In the genomic region with DNA sequence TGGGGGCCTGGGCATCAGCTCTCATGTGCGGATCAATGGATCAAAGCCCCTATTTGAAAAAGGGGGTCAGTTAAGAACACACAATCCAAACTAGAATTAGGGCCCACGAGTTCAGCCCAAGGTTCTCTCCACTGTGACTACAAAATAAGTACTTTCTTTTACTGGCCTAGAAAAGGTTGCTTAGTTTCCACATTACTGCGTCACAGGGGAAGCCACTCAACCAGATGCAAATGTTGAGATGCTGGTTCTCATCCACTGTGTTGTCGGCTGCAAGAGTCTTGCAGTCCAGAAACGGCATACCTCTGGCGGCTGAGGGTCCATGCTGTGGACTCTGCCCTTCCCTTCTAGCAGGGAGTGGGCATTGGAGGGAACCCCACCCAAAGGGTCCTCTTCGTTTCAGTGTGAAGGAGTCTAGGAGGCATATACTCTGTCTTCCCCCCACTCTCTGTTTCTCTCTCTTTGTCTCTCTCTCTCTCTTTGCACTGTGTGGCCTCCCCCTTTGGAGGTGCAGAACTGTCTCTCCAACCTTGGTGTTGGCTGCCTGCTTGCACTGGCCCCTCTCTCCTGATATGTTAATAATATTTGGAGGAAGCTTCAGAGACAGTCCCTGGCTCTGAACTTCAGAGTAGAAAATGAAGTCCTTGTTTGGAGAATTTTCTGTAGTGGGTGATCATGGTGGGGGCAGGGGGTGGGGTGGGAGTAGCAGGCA, we compare ENCODE assay signal across 10 cellular contexts.
DNase-seq lines count a peak whose midpoint lies in the region; ATAC-seq, FAIRE-seq and TF ChIP-seq lines count a peak whose summit lies in the region.
"Had no signal": no experiment of that assay in that cellular context is flagged by ENCODE, and none has a peak within 500 bp of the region (broad histone marks: within the 10 kb centered on the region; RNA-seq: fewer than 3 reads in every experiment).

No MANE protein-coding gene starts in this region.

- H3K27ac ChIP-seq in endothelial cell of umbilical vein (ENCODE audit: insufficient read depth, low read depth, low read length) (peak overlapping the region; percentile 83), mucosa of rectum (ENCODE audit: low read depth in 2 of 2, low read length in 2 of 2) (peak overlapping the region; percentile 60 to 64), substantia nigra (ENCODE audit: low read depth, low read length, poor library complexity, severe bottlenecking) (peak overlapping the region; percentile 8), Karpas-422 (ENCODE audit: low read length) (no peak overlapping the region)

- H3K4me2 ChIP-seq in endothelial cell of umbilical vein (ENCODE audit: insufficient read depth, low read length): no peak overlapping the region
- H3K4me2 ChIP-seq in Karpas-422 (ENCODE audit: low read depth, low read length, poor library complexity, severe bottlenecking): no peak overlapping the region

- H3K9ac ChIP-seq in endothelial cell of umbilical vein (replicated peaks; ENCODE audit: extremely low read depth, insufficient read depth, low read length): no peak overlapping the region
- peak overlapping the region in 1 of 2 donors; percentile 36 for H3K9ac ChIP-seq in mucosa of rectum (ENCODE audit: low read depth in 1 of 2, low read length in 2 of 2)
- H3K9ac ChIP-seq in Karpas-422 (ENCODE audit: low read length): no peak overlapping the region

- 72 to 78% methylated on average over 7 of the region's 7 CpGs for WGBS in lower leg skin, 2 donors

- H3K9me2 ChIP-seq in Karpas-422 (replicated peaks; ENCODE audit: insufficient read depth, low read length): no peaks in the 10 kb centered on the region

- H2AFZ ChIP-seq in endothelial cell of umbilical vein (ENCODE audit: low read depth, low read length) (no peak overlapping the region), Karpas-422 (ENCODE audit: low read length) (no peak overlapping the region)

- intact Hi-C loops in endothelial cell of umbilical vein (cut with micrococcal nuclease): no loop called here
- intact Hi-C loops in lower leg skin (cut with DNase I; ENCODE audit: low total_unique reads): no loop called here

- no peak for FAIRE-seq in endothelial cell of umbilical vein (lab: Jason Lieb, UNC)

- CTCF ChIA-PET in endothelial cell of umbilical vein (lab: Charles Lee): interaction anchor here (1.0 to 2.2 kb wide), 15 partner anchors 14 to 302 kb away, joined by 3 to 31 read pairs (median 5); a partner anchor contains a TSS

- no peaks in the 10 kb centered on the region for H3K9me3 ChIP-seq in endothelial cell of umbilical vein (replicated peaks; ENCODE audit: control insufficient read depth, insufficient read depth, low read length)
- no peaks in the 10 kb centered on the region for H3K9me3 ChIP-seq in mucosa of rectum (ENCODE audit: control insufficient read depth in 2 of 2, low read length in 2 of 2)
- no peaks in the 10 kb centered on the region for H3K9me3 ChIP-seq in Karpas-422 (ENCODE audit: low read length)

- no peaks in the 10 kb centered on the region for H3K9me1 ChIP-seq in endothelial cell of umbilical vein (replicated peaks; ENCODE audit: control insufficient read depth, extremely low read depth, insufficient read depth, low read length)

- POLR2A ChIA-PET in endothelial cell of umbilical vein (lab: Charles Lee): interaction anchor here (1.8 kb wide), 1 partner anchor 23 kb away, joined by 9 read pairs; no protein-coding TSS in a partner anchor

- BruUV-seq in endothelial cell of umbilical vein (replicated peaks; lab: Mats Ljungman, UMichigan): no TSS peak

- dilution Hi-C loops in endothelial cell of umbilical vein (cut with MboI; ENCODE audit: extremely low pct_ligation_motif_present, low sequenced_read_pairs): no loop called here

- H4K20me1 ChIP-seq in endothelial cell of umbilical vein (replicated peaks; ENCODE audit: control insufficient read depth, extremely low read depth, insufficient read depth, low read length) (no peaks in the 10 kb centered on the region), Karpas-422 (ENCODE audit: insufficient read depth, low read depth, low read length) (no peaks in the 10 kb centered on the region)

- no peaks in the 10 kb centered on the region for H3K27me3 ChIP-seq in endothelial cell of umbilical vein (ENCODE audit: control insufficient read depth in 2 of 2, insufficient read depth in 2 of 2, low read length in 2 of 2)
- H3K27me3 ChIP-seq in mucosa of rectum (ENCODE audit: control insufficient read depth in 2 of 2, insufficient read depth in 2 of 2, low read length in 2 of 2): no peaks in the 10 kb centered on the region
- H3K27me3 ChIP-seq in Karpas-422 (ENCODE audit: low read length): no peaks in the 10 kb centered on the region

- peak; percentile 66 for ATAC-seq in HG02884 (IDR thresholded peaks at IDR 0.05; ENCODE audit: unreplicated experiment)

- TF ChIP-seq POLR2A in endothelial cell of umbilical vein (IDR thresholded peaks at IDR 0.05; ENCODE audit: low read depth, low read length) (no peak), lower leg skin (IDR thresholded peaks at IDR 0.05) (no peak)

- no peaks in the 10 kb centered on the region for H3K36me3 ChIP-seq in endothelial cell of umbilical vein (ENCODE audit: control insufficient read depth in 2 of 2, extremely low read depth in 1 of 2, insufficient read depth in 2 of 2, low read length in 2 of 2)
- no peaks in the 10 kb centered on the region for H3K36me3 ChIP-seq in mucosa of rectum (ENCODE audit: control insufficient read depth in 2 of 2, insufficient read depth in 2 of 2, low read length in 2 of 2)
- H3K36me3 ChIP-seq in Karpas-422 (ENCODE audit: insufficient read depth, low read length): no peaks in the 10 kb centered on the region

- H3K4me1 ChIP-seq in endothelial cell of umbilical vein (ENCODE audit: control insufficient read depth, extremely low read depth, insufficient read depth, low read length) (peaks cover 23% of the 10 kb centered on the region), mucosa of rectum (ENCODE audit: control insufficient read depth in 2 of 2, insufficient read depth in 2 of 2, low read length in 2 of 2) (peaks cover 0 to 4% of the 10 kb centered on the region in 2 donors), Karpas-422 (ENCODE audit: low read length) (peaks cover 2% of the 10 kb centered on the region; the same call in 1 of the 2 replicates)

- no peak for DNase-seq in endothelial cell of umbilical vein (ENCODE audit: low read depth, low spot score)
- DNase-seq in substantia nigra (lab: John Stamatoyannopoulos, UW): peak in 13 of 49 donors; percentile 14 to 47 (median 30)
- DNase-seq in 8988T: no peak
- no peak for DNase-seq in lower leg skin (ENCODE audit: low spot score in 2 of 2)
- no peak for DNase-seq in Karpas-422
- no peak for DNase-seq in activated gamma-delta T cell (lab: John Stamatoyannopoulos, UW)
- DNase-seq: effector CD4-positive, alpha-beta T cell; stimulated activated CD4-positive, alpha-beta T cell treated with anti-CD3 and anti-CD28 coated beads, Interleukin-1b, Interleukin-23, amount 100 ng/mL, for 48 hours had no signal

- TF ChIP-seq CTCF in endothelial cell of umbilical vein (IDR thresholded peaks at IDR 0.05; ENCODE audit: extremely low read depth in 1 of 2, insufficient read depth in 1 of 2, low read depth in 1 of 2, low read length in 2 of 2): no peak
- no peak for TF ChIP-seq CTCF in lower leg skin (IDR thresholded peaks at IDR 0.05)

- H3K4me3 ChIP-seq in endothelial cell of umbilical vein (replicated peaks in 1 of 3; ENCODE audit: insufficient read depth in 1 of 3, low read depth in 1 of 3, low read length in 3 of 3) (no peak overlapping the region), mucosa of rectum (ENCODE audit: low read length in 2 of 2) (no peak overlapping the region), lower leg skin (ENCODE audit: low read depth, poor library complexity, severe bottlenecking) (no peak overlapping the region), Karpas-422 (ENCODE audit: low read length) (no peak overlapping the region)

- H3K79me2 ChIP-seq in endothelial cell of umbilical vein (ENCODE audit: control insufficient read depth, insufficient read depth, low read length): no peaks in the 10 kb centered on the region
- H3K79me2 ChIP-seq in Karpas-422 (ENCODE audit: low read length): no peaks in the 10 kb centered on the region

TF ChIP-seq in endothelial cell of umbilical vein, 7 proteins besides CTCF, POLR2A, EP300 and RAD21:
- TF ChIP-seq EZH2 (IDR thresholded peaks at IDR 0.05; ENCODE audit: borderline replicate concordance, low read depth, low read length, severe bottlenecking): no peak
- TF ChIP-seq MYC (IDR thresholded peaks at IDR 0.05; ENCODE audit: low read depth, low read length): no peak
